In the genomic region with DNA sequence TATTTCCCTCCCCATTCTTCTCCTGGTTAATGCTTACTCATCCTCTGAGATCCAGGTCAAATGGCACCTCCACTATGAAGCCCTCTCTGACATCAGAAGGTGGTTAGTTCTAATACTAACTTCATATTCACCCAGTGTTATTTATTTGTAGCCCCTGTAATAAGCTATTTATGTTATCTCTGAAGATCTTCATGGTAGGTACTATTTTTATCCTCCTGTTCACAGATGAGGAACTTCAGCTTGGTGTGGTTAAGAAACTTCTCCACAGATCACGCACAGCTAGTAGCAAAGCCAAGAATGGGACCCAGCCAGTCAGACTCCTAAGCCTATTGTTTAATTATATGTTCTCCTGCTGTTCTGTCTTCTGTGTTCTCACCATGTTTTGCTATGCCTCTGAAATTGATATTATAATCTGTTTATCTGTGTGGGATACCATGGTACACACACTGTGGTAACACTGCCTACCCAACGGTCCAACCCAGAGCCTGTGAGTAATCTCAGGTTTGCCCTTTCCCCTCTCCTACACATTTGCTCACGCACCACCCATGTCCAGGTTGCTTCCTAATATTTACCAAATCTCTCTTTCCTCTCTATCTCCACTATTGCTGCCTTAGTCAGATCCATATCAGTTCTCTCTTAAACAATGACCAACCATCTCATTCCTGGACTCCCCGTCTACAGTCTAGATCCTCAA, we compare ENCODE assay signal across 9 cellular contexts.
A peak's percentile ranks its signal among the peaks of the same experiment; 100 is the strongest.
DNase-seq lines count a peak whose midpoint lies in the region; ATAC-seq and TF ChIP-seq lines count a peak whose summit lies in the region.
"Had no signal": no experiment of that assay in that cellular context is flagged by ENCODE, and none has a peak within 500 bp of the region (broad histone marks: within the 10 kb centered on the region; RNA-seq: fewer than 3 reads in every experiment).

No MANE protein-coding gene starts in this region.

- POLR2A ChIA-PET in naive thymus-derived CD4-positive, alpha-beta T cell (lab: Charles Lee) = interaction anchor here (0.6 to 1.4 kb wide), 6 partner anchors 8 to 584 kb away, joined by 3 to 6 read pairs (median 4); no protein-coding TSS in a partner anchor

- no peak overlapping the region for H3K4me3 ChIP-seq in HL-60 (replicated peaks; ENCODE audit: insufficient read depth, low read length)
- H3K4me3 ChIP-seq in naive thymus-derived CD4-positive, alpha-beta T cell (ENCODE audit: low read length) = no peak overlapping the region
- H3K4me3 ChIP-seq in colonic mucosa = no peak overlapping the region
- H3K4me3 ChIP-seq in HAP-1 = no peak overlapping the region
- H3K4me3 ChIP-seq: skin epidermis had no signal

- DNase-seq in H4 (ENCODE audit: low spot score) (peak; percentile 69), HL-60 (ENCODE audit: low read depth in 1 of 2, low spot score in 1 of 2) (peak; percentile 46 to 85), NCI-H1048 (lab: John Stamatoyannopoulos, UW) (no peak), colonic mucosa (no peak), HAP-1 (ENCODE audit: low spot score in 2 of 2) (no peak)
- DNase-seq in naive thymus-derived CD4-positive, alpha-beta T cell = no peak
- DNase-seq in T-helper 2 cell treated with Interferon-gamma antibody and Interleukin-4, amounts not matched to agents 5 μg/mL and 100 μg/mL, for 36 hours (ENCODE audit: low spot score) = no peak

- H3K9ac ChIP-seq in colonic mucosa (ENCODE audit: low read depth in 2 of 2, low read length in 2 of 2) = no peak overlapping the region

- CTCF ChIA-PET in naive thymus-derived CD4-positive, alpha-beta T cell (lab: Charles Lee) = no interaction called here

- peaks cover 0 to 7% (median 4%) of the 10 kb centered on the region in 3 experiments for H3K9me3 ChIP-seq in naive thymus-derived CD4-positive, alpha-beta T cell (ENCODE audit: control insufficient read depth in 2 of 3, low read length in 3 of 3)
- no peaks in the 10 kb centered on the region for H3K9me3 ChIP-seq in colonic mucosa
- 0 out of 2 replicates have a peak, but pooled peaks cover 2% of the 10 kb centered on the region for H3K9me3 ChIP-seq in HAP-1

- ATAC-seq in GM18870 (IDR thresholded peaks at IDR 0.05; ENCODE audit: unreplicated experiment) = peak; percentile 81
- peak; percentile 42 for ATAC-seq in naive thymus-derived CD4-positive, alpha-beta T cell

- H3K27ac ChIP-seq in HL-60 (replicated peaks) (peak overlapping the region; percentile 71), colonic mucosa (no peak overlapping the region)
- H3K27ac ChIP-seq in naive thymus-derived CD4-positive, alpha-beta T cell (ENCODE audit: low read depth, low read length) = no peak overlapping the region

- H3K27me3 ChIP-seq in HL-60 (ENCODE audit: insufficient read depth, poor library complexity, severe bottlenecking) = no peaks in the 10 kb centered on the region
- H3K27me3 ChIP-seq in naive thymus-derived CD4-positive, alpha-beta T cell (ENCODE audit: control insufficient read depth in 2 of 2, insufficient read depth in 2 of 2, low read length in 2 of 2) = no peaks in the 10 kb centered on the region
- no peaks in the 10 kb centered on the region for H3K27me3 ChIP-seq in colonic mucosa
- H3K27me3 ChIP-seq in HAP-1 (ENCODE audit: low read depth) = 0 out of 2 replicates have a peak, but pooled peaks cover 3% of the 10 kb centered on the region

- peaks cover 5 to 32% (median 19%) of the 10 kb centered on the region in 11 donors for H3K9me3 Mint-ChIP-seq in naive thymus-derived CD4-positive, alpha-beta T cell
- H3K9me3 Mint-ChIP-seq in T-helper 2 cell treated with Interferon-gamma antibody and Interleukin-4, amounts not matched to agents 5 μg/mL and 100 μg/mL, for 36 hours = peaks cover 33% of the 10 kb centered on the region

- no peak for TF ChIP-seq CTCF in HL-60 (IDR thresholded peaks at IDR 0.05; ENCODE audit: insufficient read depth, low read length)
- no peak for TF ChIP-seq CTCF in colonic mucosa (IDR thresholded peaks at IDR 0.05)

- no peaks in the 10 kb centered on the region for H3K36me3 ChIP-seq in naive thymus-derived CD4-positive, alpha-beta T cell (ENCODE audit: control insufficient read depth in 2 of 3, insufficient read depth in 3 of 3, low read length in 3 of 3)
- H3K36me3 ChIP-seq in colonic mucosa = no peaks in the 10 kb centered on the region
- no peaks in the 10 kb centered on the region for H3K36me3 ChIP-seq in HAP-1 (replicated peaks)

- H3K4me1 ChIP-seq in naive thymus-derived CD4-positive, alpha-beta T cell (ENCODE audit: control insufficient read depth in 2 of 2, insufficient read depth in 2 of 2, low read length in 2 of 2) = peaks cover 0 to 5% of the 10 kb centered on the region in 2 donors
- H3K4me1 ChIP-seq in colonic mucosa (no peaks in the 10 kb centered on the region), HAP-1 (no peaks in the 10 kb centered on the region)

- peaks cover 17 to 56% (median 40%) of the 10 kb centered on the region in 7 donors for H3K4me1 Mint-ChIP-seq in naive thymus-derived CD4-positive, alpha-beta T cell
- peaks cover 20% of the 10 kb centered on the region for H3K4me1 Mint-ChIP-seq in T-helper 2 cell treated with Interferon-gamma antibody and Interleukin-4, amounts not matched to agents 5 μg/mL and 100 μg/mL, for 36 hours (ENCODE audit: low read depth)

- peaks cover 0 to 28% (median 0%) of the 10 kb centered on the region in 5 donors for H3K27me3 Mint-ChIP-seq in naive thymus-derived CD4-positive, alpha-beta T cell
- peaks cover 23% of the 10 kb centered on the region for H3K27me3 Mint-ChIP-seq in T-helper 2 cell treated with Interferon-gamma antibody and Interleukin-4, amounts not matched to agents 5 μg/mL and 100 μg/mL, for 36 hours (ENCODE audit: low read depth)

- H3K27ac Mint-ChIP-seq in naive thymus-derived CD4-positive, alpha-beta T cell = peak overlapping the region in 7 of 9 donors; percentile 1 to 58 (median 27)
- no peak overlapping the region for H3K27ac Mint-ChIP-seq in T-helper 2 cell treated with Interferon-gamma antibody and Interleukin-4, amounts not matched to agents 5 μg/mL and 100 μg/mL, for 36 hours

- in situ Hi-C loops in HAP-1 (cut with MboI; ENCODE audit: low sequenced_read_pairs) = no loop called here

- H3K36me3 Mint-ChIP-seq in naive thymus-derived CD4-positive, alpha-beta T cell = peaks cover 6 to 24% (median 20%) of the 10 kb centered on the region in 5 donors
- H3K36me3 Mint-ChIP-seq in T-helper 2 cell treated with Interferon-gamma antibody and Interleukin-4, amounts not matched to agents 5 μg/mL and 100 μg/mL, for 36 hours (ENCODE audit: low read depth) = peaks cover 19% of the 10 kb centered on the region

- H3K4me3 Mint-ChIP-seq in naive thymus-derived CD4-positive, alpha-beta T cell = peak overlapping the region in 3 of 10 donors; percentile 1 to 45 (median 3)
- no peak overlapping the region for H3K4me3 Mint-ChIP-seq in T-helper 2 cell treated with Interferon-gamma antibody and Interleukin-4, amounts not matched to agents 5 μg/mL and 100 μg/mL, for 36 hours

- intact Hi-C loops in naive thymus-derived CD4-positive, alpha-beta T cell (cut with micrococcal nuclease) = loop anchor here in 1 of 2 donors (1.0 to 10.0 kb wide), 2 partner anchors 9 to 1057 kb away; a partner anchor contains a TSS
- intact Hi-C loops in colonic mucosa (cut with DNase I) = no loop called here

Comparison
In these comparisons a context has a peak if more than half of its experiments do, and no peak if none do; other contexts are left out.
1. DNase-seq: peak in H4 (single experiment) and HL-60 (2 of 2); none in naive thymus-derived CD4-positive, alpha-beta T cell (0 of 9), NCI-H1048 (single experiment), T-helper 2 cell treated with Interferon-gamma antibody and Interleukin-4, amounts not matched to agents 5 μg/mL and 100 μg/mL, for 36 hours (single experiment), colonic mucosa (single experiment) and HAP-1 (0 of 2).